2 cellular contexts compared by ENCODE assay signal in genomic region chr3:72133329-72134011, GRCh38.
A peak's percentile ranks its signal among the peaks of the same experiment; 100 is the strongest.
TF ChIP-seq lines count a peak whose summit lies in the region.

No MANE protein-coding gene starts in this region.

TF ChIP-seq in GM12891, 5 proteins besides CTCF, POLR2A, EP300 and RAD21 (continued from another document):
- TF ChIP-seq PAX5 (IDR thresholded peaks at IDR 0.05; ENCODE audit: insufficient read depth, low read length, severe bottlenecking), result no peak
- no peak for TF ChIP-seq POU2F2 (IDR thresholded peaks at IDR 0.05; ENCODE audit: low read depth, low read length)
- TF ChIP-seq SPI1 (IDR thresholded peaks at IDR 0.05; ENCODE audit: low read depth, low read length), result no peak

TF ChIP-seq in H1, 55 proteins besides CTCF, POLR2A, EP300 and RAD21 (continued from another document):
- TF ChIP-seq KDM4A (IDR thresholded peaks at IDR 0.05; ENCODE audit: low read depth, low read length, severe bottlenecking) (no peak), ATF3 (IDR thresholded peaks at IDR 0.05; ENCODE audit: insufficient read depth, low read depth, low read length) (no peak), KDM1A (IDR thresholded peaks at IDR 0.05; ENCODE audit: borderline replicate concordance, low read length) (peak; percentile 11; the same call in 1 of the 2 replicates), HDAC2 (IDR thresholded peaks at IDR 0.05; ENCODE audit: borderline replicate concordance in 1 of 2, low read depth in 2 of 2, low read length in 2 of 2) (no peak)
TF ChIP-seq in H1: peak in this region for 1.
